ENCODE assay signal across 1 cellular context in the genomic region with DNA sequence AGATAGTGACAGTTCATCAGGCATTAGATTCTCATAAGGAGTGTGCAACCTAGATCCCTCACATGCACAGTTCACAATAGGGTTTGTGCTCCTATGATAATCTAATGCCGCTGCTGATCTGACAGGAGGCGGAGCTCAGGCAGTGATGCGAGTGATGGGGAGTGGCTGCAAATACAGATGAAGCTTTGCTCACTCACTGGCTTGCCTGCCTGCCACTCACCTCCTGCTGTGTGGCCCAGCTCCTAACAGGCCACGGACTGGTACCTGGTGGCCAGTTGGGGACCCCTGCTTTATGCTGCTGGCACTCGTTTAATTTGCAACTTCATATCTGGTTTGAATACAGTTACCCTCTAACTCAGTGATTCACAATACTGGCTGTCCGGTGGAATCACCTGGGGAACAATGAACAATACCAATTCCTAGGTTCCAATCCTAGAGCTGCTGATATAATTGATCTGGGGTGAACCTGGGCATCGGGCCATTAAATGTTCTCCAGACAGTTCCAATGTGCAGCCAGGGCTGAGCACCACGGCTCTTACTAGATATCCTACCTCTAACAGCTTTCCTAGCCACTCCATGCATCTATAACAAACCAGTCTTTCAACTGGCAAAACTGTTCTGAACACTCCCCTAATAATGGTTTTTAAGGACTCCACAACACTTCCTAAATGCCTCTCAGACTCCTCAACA.
TF ChIP-seq lines count a peak whose summit lies in the region.

No MANE protein-coding gene starts in this region.

TF ChIP-seq in HCT116, 20 proteins besides CTCF, POLR2A, EP300 and RAD21 (continued from another document):
- TF ChIP-seq TCF7L2 (IDR thresholded peaks at IDR 0.05; ENCODE audit: borderline replicate concordance, extremely low read depth, insufficient read depth, insufficient read length), result no peak
